28 cellular contexts compared by ENCODE assay signal in the genomic region with DNA sequence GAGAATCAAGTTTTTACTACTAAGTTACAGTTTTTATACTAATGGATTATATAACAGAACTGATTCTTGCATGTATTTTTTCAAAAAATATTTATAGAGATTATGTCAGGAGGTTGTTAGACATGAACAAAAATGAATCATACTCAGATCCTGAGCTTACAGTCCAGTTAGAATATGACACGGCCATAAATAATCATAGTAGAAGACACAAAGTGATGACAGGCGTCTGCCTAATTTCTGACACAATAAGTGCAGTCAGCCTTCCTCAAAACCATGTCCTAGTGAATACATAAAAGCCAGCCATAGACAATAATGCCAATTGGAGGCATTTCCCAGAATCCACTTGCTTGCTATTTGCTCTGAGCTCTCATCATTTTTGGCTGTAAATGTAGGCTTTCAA.
"Had no signal": no experiment of that assay in that cellular context is flagged by ENCODE, and none has a peak within 500 bp of the region (broad histone marks: within the 10 kb centered on the region; RNA-seq: fewer than 3 reads in every experiment).

No MANE protein-coding gene starts in this region.

- H3K4me3 ChIP-seq: colonic mucosa, esophagus squamous epithelium, gastrocnemius medialis, lower lobe of right lung, mucosa of descending colon, ovary, psoas muscle, sigmoid colon, skin epidermis, spleen, transverse colon, upper lobe of right lung, uterus had no signal

- DNase-seq: colonic mucosa; effector CD8-positive, alpha-beta T cell; endodermal cell; esophagus squamous epithelium; gastrocnemius medialis; head of caudate nucleus; left ventricle myocardium superior; lower lobe of right lung; mucosa of descending colon; naive B cell; nucleus accumbens; ovary; posterior cingulate gyrus; psoas muscle; right cardiac atrium; sigmoid colon; spleen; stimulated activated CD4-positive, alpha-beta T cell treated with anti-CD3 and anti-CD28 coated beads, Interleukin-4, amount 100 ng/mL, for 4 hours; stimulated activated naive CD8-positive, alpha-beta T cell treated with anti-CD3 and anti-CD28 coated beads, Interleukin-15, Interleukin-2, amounts not matched to agents 100 U/mL and 50 U/mL, for 24 hours; transverse colon; upper lobe of right lung; uterus had no signal

- H3K27me3 Mint-ChIP-seq: dendritic cell treated with granulocyte-macrophage colony-stimulating factor and Interleukin-4, amounts not matched to agents 40 ng/mL and 50 ng/mL, for 4 days had no signal

- H3K4me3 Mint-ChIP-seq: dendritic cell treated with granulocyte-macrophage colony-stimulating factor and Interleukin-4, amounts not matched to agents 40 ng/mL and 50 ng/mL, for 4 days; endodermal cell; memory B cell; mesothelial cell of epicardium; naive B cell; natural killer cell treated with Interleukin-12 subunit alpha and Interleukin-12 subunit beta and Interleukin-15 and Interleukin-18, amount 100 ng/mL, for 72 hours; stimulated activated memory B cell treated with anti-CD40 and anti-IgM and Interleukin-4, amounts not matched to agents 10 μg/mL and 1 μg/mL and 100 μg/mL, for 72 hours had no signal

- H3K4me1 ChIP-seq: colonic mucosa, gastrocnemius medialis, lower lobe of right lung, psoas muscle, sigmoid colon, spleen, upper lobe of right lung, uterus had no signal

- H3K36me3 ChIP-seq: colonic mucosa, esophagus squamous epithelium, gastrocnemius medialis, lower lobe of right lung, ovary, sigmoid colon, spleen, transverse colon, upper lobe of right lung, uterus had no signal

- ATAC-seq: gastrocnemius medialis; left ventricle myocardium superior; lower lobe of right lung; mucosa of descending colon; natural killer cell treated with Interleukin-12 subunit alpha and Interleukin-12 subunit beta and Interleukin-15 and Interleukin-18, amount 100 ng/mL, for 72 hours; psoas muscle; right cardiac atrium; stimulated activated memory B cell treated with anti-CD40 and anti-IgM and Interleukin-4, amounts not matched to agents 10 μg/mL and 1 μg/mL and 100 μg/mL, for 72 hours; stimulated activated naive CD8-positive, alpha-beta T cell treated with anti-CD3 and anti-CD28 coated beads, Interleukin-15, Interleukin-2, amounts not matched to agents 100 U/mL and 50 U/mL, for 24 hours; upper lobe of right lung had no signal

- H3K9me3 ChIP-seq: colonic mucosa, esophagus squamous epithelium, gastrocnemius medialis, lower lobe of right lung, mucosa of descending colon, ovary, psoas muscle, sigmoid colon, spleen, transverse colon, upper lobe of right lung, uterus had no signal

- H3K27ac Mint-ChIP-seq: dendritic cell treated with granulocyte-macrophage colony-stimulating factor and Interleukin-4, amounts not matched to agents 40 ng/mL and 50 ng/mL, for 4 days; endodermal cell; memory B cell; mesothelial cell of epicardium; naive B cell; natural killer cell treated with Interleukin-12 subunit alpha and Interleukin-12 subunit beta and Interleukin-15 and Interleukin-18, amount 100 ng/mL, for 72 hours; stimulated activated memory B cell treated with anti-CD40 and anti-IgM and Interleukin-4, amounts not matched to agents 10 μg/mL and 1 μg/mL and 100 μg/mL, for 72 hours had no signal

- H3K36me3 Mint-ChIP-seq: memory B cell; mesothelial cell of epicardium; naive B cell; natural killer cell treated with Interleukin-12 subunit alpha and Interleukin-12 subunit beta and Interleukin-15 and Interleukin-18, amount 100 ng/mL, for 72 hours; stimulated activated memory B cell treated with anti-CD40 and anti-IgM and Interleukin-4, amounts not matched to agents 10 μg/mL and 1 μg/mL and 100 μg/mL, for 72 hours had no signal

- H3K4me1 Mint-ChIP-seq: memory B cell; naive B cell; stimulated activated memory B cell treated with anti-CD40 and anti-IgM and Interleukin-4, amounts not matched to agents 10 μg/mL and 1 μg/mL and 100 μg/mL, for 72 hours had no signal

- H3K9me3 Mint-ChIP-seq: dendritic cell treated with granulocyte-macrophage colony-stimulating factor and Interleukin-4, amounts not matched to agents 40 ng/mL and 50 ng/mL, for 4 days; endodermal cell; mesothelial cell of epicardium; natural killer cell treated with Interleukin-12 subunit alpha and Interleukin-12 subunit beta and Interleukin-15 and Interleukin-18, amount 100 ng/mL, for 72 hours had no signal

- H3K27me3 ChIP-seq: colonic mucosa, esophagus squamous epithelium, gastrocnemius medialis, ovary, sigmoid colon, spleen, transverse colon, upper lobe of right lung, uterus had no signal

- H3K27ac ChIP-seq: colonic mucosa, esophagus squamous epithelium, gastrocnemius medialis, lower lobe of right lung, ovary, psoas muscle, sigmoid colon, skin epidermis, spleen, transverse colon, upper lobe of right lung, uterus had no signal
